ENCODE assay signal across 20 cellular contexts in the genomic region with DNA sequence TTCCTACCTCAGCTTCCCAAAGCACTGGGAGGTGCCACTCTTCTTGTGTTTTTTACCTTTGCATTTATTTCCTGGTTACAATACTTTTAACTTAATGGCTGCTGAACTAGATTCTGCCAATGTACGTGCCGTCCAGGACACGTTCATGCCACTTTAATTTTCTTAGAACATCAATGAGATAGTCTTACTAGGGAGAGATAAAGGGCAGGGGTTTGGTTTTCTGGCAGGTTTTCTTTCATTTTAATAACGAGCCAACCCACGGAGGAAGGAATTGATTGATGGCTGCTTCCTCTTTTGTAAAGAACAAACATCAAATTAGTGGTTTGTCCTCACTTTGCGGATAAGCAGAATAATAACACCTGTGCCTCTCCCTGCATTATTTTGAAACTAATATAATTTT.
DNase-seq lines count a peak whose midpoint lies in the region; ATAC-seq and TF ChIP-seq lines count a peak whose summit lies in the region.
"Had no signal": no experiment of that assay in that cellular context is flagged by ENCODE, and none has a peak within 500 bp of the region (broad histone marks: within the 10 kb centered on the region; RNA-seq: fewer than 3 reads in every experiment).

No MANE protein-coding gene starts in this region.

- H3K36me3 ChIP-seq in testis (ENCODE audit: low read depth, missing control alignments): no peaks in the 10 kb centered on the region

- no peak for TF ChIP-seq POLR2A in testis (IDR thresholded peaks at IDR 0.05)

- intact Hi-C loops in posterior vena cava (cut with DNase I) (no loop called here), testis (cut with DNase I; ENCODE audit: low total_unique reads) (no loop called here)

- no peak for TF ChIP-seq CTCF in GM20000 (IDR thresholded peaks at IDR 0.05; ENCODE audit: extremely low read depth, missing control alignments)
- TF ChIP-seq CTCF in testis (IDR thresholded peaks at IDR 0.05): no peak

- peaks cover 40% of the 10 kb centered on the region for H3K4me1 Mint-ChIP-seq in activated naive CD4-positive, alpha-beta T cell treated with anti-CD3 and anti-CD28 coated beads, Interleukin-2, amount 10 ng/mL, durations not matched to agents 7 days and 5 days
- peaks cover 29% of the 10 kb centered on the region for H3K4me1 Mint-ChIP-seq in activated naive CD8-positive, alpha-beta T cell treated with anti-CD3 and anti-CD28 coated beads for 36 hours
- H3K4me1 Mint-ChIP-seq in stimulated activated effector memory CD8-positive, alpha-beta T cell treated with anti-CD3 and anti-CD28 coated beads, Interleukin-12 subunit alpha, Interleukin-12 subunit beta, amount 100 ng/mL, for 72 hours: peaks cover 32% of the 10 kb centered on the region

- no peaks in the 10 kb centered on the region for H3K9me3 Mint-ChIP-seq in activated naive CD4-positive, alpha-beta T cell treated with anti-CD3 and anti-CD28 coated beads, Interleukin-2, amount 10 ng/mL, durations not matched to agents 7 days and 5 days
- H3K9me3 Mint-ChIP-seq in activated naive CD4-positive, alpha-beta T cell treated with anti-CD3 and anti-CD28 coated beads, Interleukin-2, amount 50 U/mL, for 72 hours: no peaks in the 10 kb centered on the region
- H3K9me3 Mint-ChIP-seq in activated naive CD8-positive, alpha-beta T cell treated with anti-CD3 and anti-CD28 coated beads for 36 hours: no peaks in the 10 kb centered on the region
- no peaks in the 10 kb centered on the region for H3K9me3 Mint-ChIP-seq in stimulated activated effector memory CD8-positive, alpha-beta T cell treated with anti-CD3 and anti-CD28 coated beads, Interleukin-12 subunit alpha, Interleukin-12 subunit beta, amount 100 ng/mL, for 72 hours
- H3K9me3 Mint-ChIP-seq: endodermal cell had no signal

- peaks cover 80% of the 10 kb centered on the region for H3K36me3 Mint-ChIP-seq in activated naive CD4-positive, alpha-beta T cell treated with anti-CD3 and anti-CD28 coated beads, Interleukin-2, amount 10 ng/mL, durations not matched to agents 7 days and 5 days
- H3K36me3 Mint-ChIP-seq in activated naive CD4-positive, alpha-beta T cell treated with anti-CD3 and anti-CD28 coated beads, Interleukin-2, amount 50 U/mL, for 72 hours: peaks cover 11 to 27% of the 10 kb centered on the region in 2 donors
- peaks cover 30% of the 10 kb centered on the region for H3K36me3 Mint-ChIP-seq in activated naive CD8-positive, alpha-beta T cell treated with anti-CD3 and anti-CD28 coated beads for 36 hours
- peaks cover 97% of the 10 kb centered on the region for H3K36me3 Mint-ChIP-seq in stimulated activated effector memory CD8-positive, alpha-beta T cell treated with anti-CD3 and anti-CD28 coated beads, Interleukin-12 subunit alpha, Interleukin-12 subunit beta, amount 100 ng/mL, for 72 hours

- no peaks in the 10 kb centered on the region for H3K27me3 ChIP-seq in testis
- H3K27me3 ChIP-seq: body of pancreas, stomach had no signal

- DNase-seq in activated naive CD4-positive, alpha-beta T cell treated with anti-CD3 and anti-CD28 coated beads, Interleukin-2, amount 10 ng/mL, durations not matched to agents 7 days and 5 days: no peak
- no peak for DNase-seq in activated naive CD4-positive, alpha-beta T cell treated with anti-CD3 and anti-CD28 coated beads, Interleukin-2, amount 50 U/mL, for 72 hours (ENCODE audit: low spot score in 2 of 2)
- peak; percentile 1 for DNase-seq in OCI-M1 (lab: John Stamatoyannopoulos, UW)
- no peak for DNase-seq in activated naive CD8-positive, alpha-beta T cell treated with anti-CD3 and anti-CD28 coated beads for 36 hours
- no peak for DNase-seq in stimulated activated effector memory CD8-positive, alpha-beta T cell treated with anti-CD3 and anti-CD28 coated beads, Interleukin-12 subunit alpha, Interleukin-12 subunit beta, amount 100 ng/mL, for 72 hours (ENCODE audit: low spot score in 2 of 2)
- no peak for DNase-seq in posterior vena cava (ENCODE audit: low spot score)
- no peak for DNase-seq in GM20000 (ENCODE audit: low spot score)
- no peak for DNase-seq in testis
- DNase-seq: activated CD8-positive, alpha-beta memory T cell treated with anti-CD3 and anti-CD28 coated beads, Interleukin-2, amount 50 U/mL, for 4 hours; body of pancreas; DMS79 treated with DMSO at 0.1 percent for 48 hours; endodermal cell; GOT3; MV-4-11; NCI-H1694; PC-9; posterior cingulate gyrus; stomach; trophoblast cell had no signal

- H3K4me3 Mint-ChIP-seq in activated naive CD4-positive, alpha-beta T cell treated with anti-CD3 and anti-CD28 coated beads, Interleukin-2, amount 10 ng/mL, durations not matched to agents 7 days and 5 days: no peak overlapping the region
- no peak overlapping the region for H3K4me3 Mint-ChIP-seq in activated naive CD8-positive, alpha-beta T cell treated with anti-CD3 and anti-CD28 coated beads for 36 hours
- no peak overlapping the region for H3K4me3 Mint-ChIP-seq in stimulated activated effector memory CD8-positive, alpha-beta T cell treated with anti-CD3 and anti-CD28 coated beads, Interleukin-12 subunit alpha, Interleukin-12 subunit beta, amount 100 ng/mL, for 72 hours
- H3K4me3 Mint-ChIP-seq: endodermal cell had no signal

- no peak overlapping the region for H3K4me3 ChIP-seq in testis
- H3K4me3 ChIP-seq: body of pancreas, PC-9, stomach had no signal

- H3K27ac ChIP-seq in testis: no peak overlapping the region
- H3K27ac ChIP-seq: body of pancreas, PC-9, stomach had no signal

- ATAC-seq in activated naive CD4-positive, alpha-beta T cell treated with anti-CD3 and anti-CD28 coated beads, Interleukin-2, amount 50 U/mL, for 72 hours: no peak
- no peak for ATAC-seq in stimulated activated effector memory CD8-positive, alpha-beta T cell treated with anti-CD3 and anti-CD28 coated beads, Interleukin-12 subunit alpha, Interleukin-12 subunit beta, amount 100 ng/mL, for 72 hours
- ATAC-seq: activated CD4-positive, CD25-positive, alpha-beta regulatory T cell treated with anti-CD3 and anti-CD28 coated beads, Interleukin-2, amount 50 U/mL, for 24 hours; body of pancreas had no signal

- H3K4me1 ChIP-seq in testis: peaks cover 10% of the 10 kb centered on the region

- no peaks in the 10 kb centered on the region for H3K27me3 Mint-ChIP-seq in activated naive CD4-positive, alpha-beta T cell treated with anti-CD3 and anti-CD28 coated beads, Interleukin-2, amount 10 ng/mL, durations not matched to agents 7 days and 5 days
- no peaks in the 10 kb centered on the region for H3K27me3 Mint-ChIP-seq in activated naive CD8-positive, alpha-beta T cell treated with anti-CD3 and anti-CD28 coated beads for 36 hours

- WGBS in testis, 2 donors: 66 to 72% methylated on average over 6 of the region's 6 CpGs

- CTCF ChIA-PET in activated naive CD4-positive, alpha-beta T cell treated with anti-CD3 and anti-CD28 coated beads, Interleukin-2, amount 10 ng/mL, durations not matched to agents 7 days and 5 days (lab: Charles Lee): interaction anchor here (1.2 kb wide), 1 partner anchor 37 kb away, joined by 4 read pairs; no protein-coding TSS in a partner anchor

- H3K27ac Mint-ChIP-seq in activated naive CD4-positive, alpha-beta T cell treated with anti-CD3 and anti-CD28 coated beads, Interleukin-2, amount 10 ng/mL, durations not matched to agents 7 days and 5 days: peak overlapping the region; percentile 62
- peak overlapping the region in 1 of 2 donors; percentile 52 for H3K27ac Mint-ChIP-seq in activated naive CD4-positive, alpha-beta T cell treated with anti-CD3 and anti-CD28 coated beads, Interleukin-2, amount 50 U/mL, for 72 hours
- H3K27ac Mint-ChIP-seq in activated naive CD8-positive, alpha-beta T cell treated with anti-CD3 and anti-CD28 coated beads for 36 hours: peak overlapping the region; percentile 58
- H3K27ac Mint-ChIP-seq in stimulated activated effector memory CD8-positive, alpha-beta T cell treated with anti-CD3 and anti-CD28 coated beads, Interleukin-12 subunit alpha, Interleukin-12 subunit beta, amount 100 ng/mL, for 72 hours: peak overlapping the region; percentile 90
- H3K27ac Mint-ChIP-seq: endodermal cell had no signal

- H3K9me3 ChIP-seq in testis: no peaks in the 10 kb centered on the region
- H3K9me3 ChIP-seq: body of pancreas, stomach had no signal
